In the genomic region with DNA sequence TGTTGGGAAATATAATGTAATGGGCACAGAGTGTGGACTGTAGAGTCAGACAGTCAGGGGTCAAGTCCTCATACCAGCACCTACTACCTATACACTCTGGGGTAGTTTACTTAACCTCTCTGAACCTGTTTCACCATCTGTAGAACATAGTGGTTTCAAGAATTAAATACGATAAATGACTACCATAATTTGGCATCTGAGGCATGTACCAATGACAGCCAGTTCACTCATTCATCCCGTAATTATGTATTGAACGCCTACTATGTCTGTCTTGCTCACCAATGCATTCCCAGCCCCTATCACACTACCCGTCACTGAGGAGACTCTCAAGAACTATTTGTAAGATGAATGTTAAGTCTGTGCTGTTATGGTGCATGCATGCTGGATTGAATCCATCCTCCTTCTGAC, we compare ENCODE assay signal across 2 cellular contexts.
A peak's percentile ranks its signal among the peaks of the same experiment; 100 is the strongest.
TF ChIP-seq lines count a peak whose summit lies in the region.

No MANE protein-coding gene starts in this region.

TF ChIP-seq in IMR-90, 13 proteins besides CTCF, POLR2A, EP300 and RAD21:
- TF ChIP-seq BHLHE40 (IDR thresholded peaks at IDR 0.05; ENCODE audit: low read depth, low read length) (no peak; the same call in 1 of the 2 replicates), CHD1 (IDR thresholded peaks at IDR 0.05; ENCODE audit: low read depth, low read length) (no peak), SMC3 (IDR thresholded peaks at IDR 0.05; ENCODE audit: low read depth, low read length) (no peak), FOS (IDR thresholded peaks at IDR 0.05; ENCODE audit: low read depth, low read length) (no peak), CEBPB (IDR thresholded peaks at IDR 0.05; ENCODE audit: low read depth, low read length) (0 out of 2 replicates have a peak, but pooled peaks have one; percentile 0)

TF ChIP-seq in liver, 16 proteins besides CTCF, POLR2A, EP300 and RAD21:
- no peak for TF ChIP-seq SP1 (IDR thresholded peaks at IDR 0.05)
- peak; percentile 62 for TF ChIP-seq FOXA2 (IDR thresholded peaks at IDR 0.05)
- no peak for TF ChIP-seq GABPA (IDR thresholded peaks at IDR 0.05 in 1 of 2, conservative IDR thresholded peaks at IDR 0.05 in 1 of 2)
- TF ChIP-seq FOXA1 (IDR thresholded peaks at IDR 0.05) = no peak
- TF ChIP-seq, protein P1, sequence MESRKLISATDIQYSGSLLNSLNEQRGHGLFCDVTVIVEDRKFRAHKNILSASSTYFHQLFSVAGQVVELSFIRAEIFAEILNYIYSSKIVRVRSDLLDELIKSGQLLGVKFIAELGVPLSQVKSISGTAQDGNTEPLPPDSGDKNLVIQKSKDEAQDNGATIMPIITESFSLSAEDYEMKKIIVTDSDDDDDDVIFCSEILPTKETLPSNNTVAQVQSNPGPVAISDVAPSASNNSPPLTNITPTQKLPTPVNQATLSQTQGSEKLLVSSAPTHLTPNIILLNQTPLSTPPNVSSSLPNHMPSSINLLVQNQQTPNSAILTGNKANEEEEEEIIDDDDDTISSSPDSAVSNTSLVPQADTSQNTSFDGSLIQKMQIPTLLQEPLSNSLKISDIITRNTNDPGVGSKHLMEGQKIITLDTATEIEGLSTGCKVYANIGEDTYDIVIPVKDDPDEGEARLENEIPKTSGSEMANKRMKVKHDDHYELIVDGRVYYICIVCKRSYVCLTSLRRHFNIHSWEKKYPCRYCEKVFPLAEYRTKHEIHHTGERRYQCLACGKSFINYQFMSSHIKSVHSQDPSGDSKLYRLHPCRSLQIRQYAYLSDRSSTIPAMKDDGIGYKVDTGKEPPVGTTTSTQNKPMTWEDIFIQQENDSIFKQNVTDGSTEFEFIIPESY (IDR thresholded peaks at IDR 0.05) = peak; percentile 23
- peak; percentile 58 for TF ChIP-seq NR2F2 (IDR thresholded peaks at IDR 0.05)
- peak; percentile 73 to 85 for TF ChIP-seq HNF4A (conservative IDR thresholded peaks at IDR 0.05)
- no peak for TF ChIP-seq TAF1 (conservative IDR thresholded peaks at IDR 0.05)
- TF ChIP-seq RXRA (IDR thresholded peaks at IDR 0.05) = peak; percentile 64 to 82
- no peak for TF ChIP-seq EGR1 (IDR thresholded peaks at IDR 0.05; ENCODE audit: low read depth in 2 of 2)
- TF ChIP-seq, protein P2, sequence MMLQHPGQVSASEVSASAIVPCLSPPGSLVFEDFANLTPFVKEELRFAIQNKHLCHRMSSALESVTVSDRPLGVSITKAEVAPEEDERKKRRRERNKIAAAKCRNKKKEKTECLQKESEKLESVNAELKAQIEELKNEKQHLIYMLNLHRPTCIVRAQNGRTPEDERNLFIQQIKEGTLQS (IDR thresholded peaks at IDR 0.05) = no peak
- TF ChIP-seq, protein P3, sequence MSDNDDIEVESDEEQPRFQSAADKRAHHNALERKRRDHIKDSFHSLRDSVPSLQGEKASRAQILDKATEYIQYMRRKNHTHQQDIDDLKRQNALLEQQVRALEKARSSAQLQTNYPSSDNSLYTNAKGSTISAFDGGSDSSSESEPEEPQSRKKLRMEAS (IDR thresholded peaks at IDR 0.05) = peak; percentile 6
- TF ChIP-seq, protein P4, sequence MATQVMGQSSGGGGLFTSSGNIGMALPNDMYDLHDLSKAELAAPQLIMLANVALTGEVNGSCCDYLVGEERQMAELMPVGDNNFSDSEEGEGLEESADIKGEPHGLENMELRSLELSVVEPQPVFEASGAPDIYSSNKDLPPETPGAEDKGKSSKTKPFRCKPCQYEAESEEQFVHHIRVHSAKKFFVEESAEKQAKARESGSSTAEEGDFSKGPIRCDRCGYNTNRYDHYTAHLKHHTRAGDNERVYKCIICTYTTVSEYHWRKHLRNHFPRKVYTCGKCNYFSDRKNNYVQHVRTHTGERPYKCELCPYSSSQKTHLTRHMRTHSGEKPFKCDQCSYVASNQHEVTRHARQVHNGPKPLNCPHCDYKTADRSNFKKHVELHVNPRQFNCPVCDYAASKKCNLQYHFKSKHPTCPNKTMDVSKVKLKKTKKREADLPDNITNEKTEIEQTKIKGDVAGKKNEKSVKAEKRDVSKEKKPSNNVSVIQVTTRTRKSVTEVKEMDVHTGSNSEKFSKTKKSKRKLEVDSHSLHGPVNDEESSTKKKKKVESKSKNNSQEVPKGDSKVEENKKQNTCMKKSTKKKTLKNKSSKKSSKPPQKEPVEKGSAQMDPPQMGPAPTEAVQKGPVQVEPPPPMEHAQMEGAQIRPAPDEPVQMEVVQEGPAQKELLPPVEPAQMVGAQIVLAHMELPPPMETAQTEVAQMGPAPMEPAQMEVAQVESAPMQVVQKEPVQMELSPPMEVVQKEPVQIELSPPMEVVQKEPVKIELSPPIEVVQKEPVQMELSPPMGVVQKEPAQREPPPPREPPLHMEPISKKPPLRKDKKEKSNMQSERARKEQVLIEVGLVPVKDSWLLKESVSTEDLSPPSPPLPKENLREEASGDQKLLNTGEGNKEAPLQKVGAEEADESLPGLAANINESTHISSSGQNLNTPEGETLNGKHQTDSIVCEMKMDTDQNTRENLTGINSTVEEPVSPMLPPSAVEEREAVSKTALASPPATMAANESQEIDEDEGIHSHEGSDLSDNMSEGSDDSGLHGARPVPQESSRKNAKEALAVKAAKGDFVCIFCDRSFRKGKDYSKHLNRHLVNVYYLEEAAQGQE (IDR thresholded peaks at IDR 0.05) = no peak
